Comparison of ENCODE assay signal across 8 cellular contexts in the genomic region with DNA sequence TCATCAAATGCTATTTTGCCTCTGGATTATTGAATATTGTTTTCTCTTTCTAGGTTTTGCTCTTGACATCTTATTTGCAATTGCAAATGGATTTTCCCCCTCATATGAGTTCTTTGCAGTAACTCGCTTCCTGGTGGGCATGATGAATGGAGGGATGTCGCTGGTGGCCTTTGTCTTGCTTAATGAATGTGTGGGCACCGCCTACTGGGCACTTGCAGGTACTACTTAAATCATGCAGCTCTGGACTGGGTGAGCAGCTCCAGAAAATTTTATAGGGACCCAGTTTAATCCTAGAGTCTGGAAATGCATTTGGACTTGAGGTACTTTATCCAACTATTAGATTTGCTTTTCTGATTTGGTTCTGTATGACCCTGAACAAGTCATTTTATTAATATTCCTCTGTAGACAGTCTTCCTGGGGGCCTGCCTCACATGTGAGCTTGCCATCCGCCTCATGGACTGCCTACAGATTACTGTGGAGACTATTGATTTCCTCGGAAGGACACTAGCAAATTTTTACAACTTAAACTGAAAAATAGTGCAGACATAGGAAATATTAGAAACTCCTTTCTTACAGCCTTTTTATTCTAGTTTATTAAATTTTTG. TPM values are rescaled to one million over a fixed set of nuclear protein-coding genes. Genes with fewer than 3 reads are reported as not detected.
DNase-seq lines count a peak whose midpoint lies in the region; ATAC-seq, FAIRE-seq and TF ChIP-seq lines count a peak whose summit lies in the region.

No MANE protein-coding gene starts in this region.

- no peak overlapping the region for H2AK5ac ChIP-seq in mesendoderm (ENCODE audit: low read length)

- peak; percentile 76 for ATAC-seq in HG02943 (IDR thresholded peaks at IDR 0.05; ENCODE audit: low read depth, unreplicated experiment)

- no peak overlapping the region for H3K56ac ChIP-seq in mesendoderm (ENCODE audit: low read length)

- H2BK15ac ChIP-seq in mesendoderm (replicated peaks; ENCODE audit: low read depth): no peak overlapping the region

- H3K27ac ChIP-seq in AG04450 (ENCODE audit: low read depth, low read length): no peak overlapping the region
- no peak overlapping the region for H3K27ac ChIP-seq in mesendoderm (ENCODE audit: low read depth, low read length)

- H3K27me3 ChIP-seq in AG04450 (ENCODE audit: control insufficient read depth, insufficient read depth, low read length) (no peaks in the 10 kb centered on the region), mesendoderm (ENCODE audit: insufficient read depth, low read length, poor library complexity) (no peaks in the 10 kb centered on the region)

- CTCF ChIA-PET in AG04450 (lab: Charles Lee): interaction anchor here (0.5 to 1.8 kb wide), 9 partner anchors 8 to 1383 kb away, joined by 3 to 6 read pairs (median 4); no protein-coding TSS in a partner anchor

- H2BK5ac ChIP-seq in mesendoderm (ENCODE audit: low read length): no peak overlapping the region

- no peaks in the 10 kb centered on the region for H3K79me2 ChIP-seq in mesendoderm (ENCODE audit: control insufficient read depth, insufficient read depth, low read length)

- no peak overlapping the region for H3K9ac ChIP-seq in mesendoderm (ENCODE audit: low read length)

- no peaks in the 10 kb centered on the region for H3K4me1 ChIP-seq in mesendoderm (ENCODE audit: control insufficient read depth, low read depth, low read length)

- no peaks in the 10 kb centered on the region for H3K9me3 ChIP-seq in AG04450 (ENCODE audit: control insufficient read depth, insufficient read depth, low read length)

- WGBS in mesendoderm (ENCODE audit: extremely low coverage, insufficient coverage, low lambda C conversion rate): no CpG with 5 or more reads among the region's 5 CpGs

- H3K4ac ChIP-seq in mesendoderm (ENCODE audit: low read depth, low read length): no peak overlapping the region

- H2BK120ac ChIP-seq in mesendoderm (ENCODE audit: low read depth, low read length): no peak overlapping the region

- FAIRE-seq in GM18507 (lab: Jason Lieb, UNC): peak; percentile 69

- POLR2A ChIA-PET in AG04450 (lab: Yijun Ruan, JAX): no interaction called here

- no peak overlapping the region for H4K5ac ChIP-seq in mesendoderm (ENCODE audit: low read length)

- peak; percentile 57 for TF ChIP-seq CTCF in AG04450 (IDR thresholded peaks at IDR 0.05; ENCODE audit: low read depth, low read length)

- no peaks in the 10 kb centered on the region for H3K36me3 ChIP-seq in mesendoderm (ENCODE audit: control insufficient read depth, insufficient read depth, low read length)

- no peak overlapping the region for H3K4me2 ChIP-seq in mesendoderm (ENCODE audit: low read length)

- H4K8ac ChIP-seq in mesendoderm (ENCODE audit: low read depth, low read length): no peak overlapping the region

- H3K23ac ChIP-seq in mesendoderm (ENCODE audit: low read length): no peak overlapping the region

- no peak overlapping the region for H3K18ac ChIP-seq in mesendoderm (ENCODE audit: low read length)

- DNase-seq in AG04450 (ENCODE audit: low read depth, low spot score) (no peak), GM18507 (ENCODE audit: extremely low spot score, insufficient read length, low read depth) (peak; percentile 46), NCI-H2227 treated with DMSO at 0.1 percent for 48 hours (lab: John Stamatoyannopoulos, UW) (peak; percentile 31), ecto neural progenitor cell (ENCODE audit: low spot score) (peak; percentile 56), mesendoderm (peak; percentile 90)
- peak; percentile 9 to 27 for DNase-seq in activated CD4-positive, alpha-beta T cell treated with anti-CD3 and anti-CD28 coated beads for 4 hours
- DNase-seq in stimulated activated naive CD4-positive, alpha-beta T cell treated with Interleukin-2 at 50 U/mL for 16 hours (lab: John Stamatoyannopoulos, UW): peak; percentile 18

- no peak overlapping the region for H3K4me3 ChIP-seq in AG04450 (ENCODE audit: low read depth, low read length)
- H3K4me3 ChIP-seq in mesendoderm (ENCODE audit: low read length): no peak overlapping the region

- no peaks in the 10 kb centered on the region for H3K79me1 ChIP-seq in mesendoderm (ENCODE audit: low read length)

RNA-seq across cellular contexts. Expression of a gene that starts 44.5 kb away (rescaled TPM):
- polyA plus RNA-seq in AG04450 (2011; rRNA removed): not detected in 2 replicates
- polyA minus RNA-seq in AG04450 (2011; rRNA and poly(A)+ RNA removed): not detected in 2 replicates
- 1.4 TPM for polyA plus RNA-seq in mesendoderm (2013, experiment 1 of 2)
- 1.6 TPM for polyA plus RNA-seq in mesendoderm (2013, experiment 2 of 2)
